Comparison of ENCODE assay signal across 1 cellular context in the genomic region with DNA sequence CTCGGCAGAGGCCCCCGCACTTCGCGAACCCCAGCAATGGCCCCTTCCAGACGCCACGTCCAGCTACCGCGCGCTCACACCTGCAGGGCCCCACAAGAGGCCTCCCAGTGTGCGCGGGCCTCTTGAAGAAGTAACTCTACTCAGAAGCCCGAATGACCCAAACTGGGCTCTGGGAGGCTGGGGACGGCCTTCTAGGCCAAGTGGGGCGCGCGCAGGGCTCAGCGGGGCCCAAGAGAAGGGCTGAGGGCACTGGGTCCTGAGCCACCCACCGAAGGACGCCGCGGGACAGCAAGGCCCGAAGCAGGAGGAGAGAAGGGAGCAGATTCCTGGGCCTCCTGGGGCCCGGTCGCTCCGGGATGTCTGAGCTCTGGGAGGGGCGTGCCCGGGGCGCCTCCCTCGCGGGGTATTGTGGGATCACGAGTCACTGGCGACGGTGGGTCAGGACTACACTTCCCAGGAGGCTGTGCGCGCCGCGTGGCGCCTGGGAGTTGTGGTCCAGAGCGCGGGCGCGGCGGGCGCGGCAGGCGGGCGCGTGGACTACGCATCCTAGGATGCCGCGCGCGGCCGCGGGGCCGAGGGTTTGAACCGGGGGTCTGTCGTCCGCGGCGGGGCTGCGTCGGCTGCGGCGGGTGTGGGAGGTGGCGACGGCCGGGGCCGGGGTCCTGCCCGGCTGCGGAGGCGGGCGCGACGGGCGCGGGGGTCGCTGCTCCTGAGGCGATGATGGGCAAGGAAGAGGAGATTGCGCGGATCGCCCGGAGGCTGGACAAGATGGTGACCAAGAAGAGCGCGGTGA.
TF ChIP-seq lines count a peak whose summit lies in the region.

A gene (plus strand): TSS at position 603 of the 793 bp plus-strand sequence. CDS start 115 bp downstream, at position 718.

TF ChIP-seq in K562, 482 proteins besides CTCF, POLR2A, EP300 and RAD21 (continued from another document and continues in another):
- TF ChIP-seq, protein P1, sequence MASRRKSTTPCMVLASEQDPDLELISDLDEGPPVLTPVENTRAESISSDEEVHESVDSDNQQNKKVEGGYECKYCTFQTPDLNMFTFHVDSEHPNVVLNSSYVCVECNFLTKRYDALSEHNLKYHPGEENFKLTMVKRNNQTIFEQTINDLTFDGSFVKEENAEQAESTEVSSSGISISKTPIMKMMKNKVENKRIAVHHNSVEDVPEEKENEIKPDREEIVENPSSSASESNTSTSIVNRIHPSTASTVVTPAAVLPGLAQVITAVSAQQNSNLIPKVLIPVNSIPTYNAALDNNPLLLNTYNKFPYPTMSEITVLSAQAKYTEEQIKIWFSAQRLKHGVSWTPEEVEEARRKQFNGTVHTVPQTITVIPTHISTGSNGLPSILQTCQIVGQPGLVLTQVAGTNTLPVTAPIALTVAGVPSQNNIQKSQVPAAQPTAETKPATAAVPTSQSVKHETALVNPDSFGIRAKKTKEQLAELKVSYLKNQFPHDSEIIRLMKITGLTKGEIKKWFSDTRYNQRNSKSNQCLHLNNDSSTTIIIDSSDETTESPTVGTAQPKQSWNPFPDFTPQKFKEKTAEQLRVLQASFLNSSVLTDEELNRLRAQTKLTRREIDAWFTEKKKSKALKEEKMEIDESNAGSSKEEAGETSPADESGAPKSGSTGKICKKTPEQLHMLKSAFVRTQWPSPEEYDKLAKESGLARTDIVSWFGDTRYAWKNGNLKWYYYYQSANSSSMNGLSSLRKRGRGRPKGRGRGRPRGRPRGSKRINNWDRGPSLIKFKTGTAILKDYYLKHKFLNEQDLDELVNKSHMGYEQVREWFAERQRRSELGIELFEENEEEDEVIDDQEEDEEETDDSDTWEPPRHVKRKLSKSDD (conservative IDR thresholded peaks at IDR 0.05; ENCODE audit: low read length): peak; percentile 53; the same call in 1 of the 2 replicates
- TF ChIP-seq SRSF3 (IDR thresholded peaks at IDR 0.05; ENCODE audit: insufficient read depth, low read length) (no peak), NCOR1 (IDR thresholded peaks at IDR 0.05) (no peak), RHOXF2B (CRISPR knock-in tag; conservative IDR thresholded peaks at IDR 0.05) (no peak), NFRKB (IDR thresholded peaks at IDR 0.05; ENCODE audit: low read depth) (no peak), ADNP (tag; IDR thresholded peaks at IDR 0.05) (no peak), EP400 (IDR thresholded peaks at IDR 0.05) (no peak), ILF3 (IDR thresholded peaks at IDR 0.05; ENCODE audit: borderline replicate concordance) (no peak), ZNF785 (CRISPR knock-in tag; IDR thresholded peaks at IDR 0.05) (no peak), ZNF174 (CRISPR knock-in tag; IDR thresholded peaks at IDR 0.05) (no peak; the same call in 1 of the 2 replicates), ZNF717 (CRISPR knock-in tag; IDR thresholded peaks at IDR 0.05) (no peak), CHCHD3 (CRISPR knock-in tag; IDR thresholded peaks at IDR 0.05) (no peak), HLTF (IDR thresholded peaks at IDR 0.05) (0 out of 2 replicates have a peak, but pooled peaks have one; percentile 16), SP1 (CRISPR knock-in tag; IDR thresholded peaks at IDR 0.05) (peak; percentile 87), SAFB (IDR thresholded peaks at IDR 0.05; ENCODE audit: borderline replicate concordance, low read depth, low read length) (no peak), TAF15 (IDR thresholded peaks at IDR 0.05; ENCODE audit: low read depth, low read length) (no peak), PHF21A (IDR thresholded peaks at IDR 0.05; ENCODE audit: borderline replicate concordance, low read depth) (no peak), ZNF384 (IDR thresholded peaks at IDR 0.05; ENCODE audit: low read depth, low read length) (no peak), HDGF (IDR thresholded peaks at IDR 0.05) (no peak), TAF7 (tag; IDR thresholded peaks at IDR 0.05) (no peak), ZNF347 (CRISPR knock-in tag; IDR thresholded peaks at IDR 0.05; ENCODE audit: low read depth) (no peak), HMG20B (CRISPR knock-in tag; IDR thresholded peaks at IDR 0.05) (no peak), MCM2 (IDR thresholded peaks at IDR 0.05; ENCODE audit: low read depth) (no peak), ZNF707 (CRISPR knock-in tag; conservative IDR thresholded peaks at IDR 0.05) (no peak), ZNF134 (CRISPR knock-in tag; conservative IDR thresholded peaks at IDR 0.05) (peak; percentile 74; the same call in 1 of the 2 replicates), RFX7 (CRISPR knock-in tag; IDR thresholded peaks at IDR 0.05) (no peak), TAL1 (IDR thresholded peaks at IDR 0.05) (no peak), RBFOX2 (IDR thresholded peaks at IDR 0.05; ENCODE audit: low read depth, low read length) (peak; percentile 81), HDAC1 (IDR thresholded peaks at IDR 0.05) (no peak), SMARCA5 (IDR thresholded peaks at IDR 0.05) (no peak), SMARCC2 (IDR thresholded peaks at IDR 0.05; ENCODE audit: low read depth) (no peak), FOXA3 (CRISPR knock-in tag; conservative IDR thresholded peaks at IDR 0.05 in 1 of 2, IDR thresholded peaks at IDR 0.05 in 1 of 2) (0 out of 4 replicates have a peak, but pooled peaks of 1 of the 2 experiments have one; percentile 46), NFIC (IDR thresholded peaks at IDR 0.05) (0 out of 2 replicates have a peak, but pooled peaks have one; percentile 7)
- TF ChIP-seq, protein P2, sequence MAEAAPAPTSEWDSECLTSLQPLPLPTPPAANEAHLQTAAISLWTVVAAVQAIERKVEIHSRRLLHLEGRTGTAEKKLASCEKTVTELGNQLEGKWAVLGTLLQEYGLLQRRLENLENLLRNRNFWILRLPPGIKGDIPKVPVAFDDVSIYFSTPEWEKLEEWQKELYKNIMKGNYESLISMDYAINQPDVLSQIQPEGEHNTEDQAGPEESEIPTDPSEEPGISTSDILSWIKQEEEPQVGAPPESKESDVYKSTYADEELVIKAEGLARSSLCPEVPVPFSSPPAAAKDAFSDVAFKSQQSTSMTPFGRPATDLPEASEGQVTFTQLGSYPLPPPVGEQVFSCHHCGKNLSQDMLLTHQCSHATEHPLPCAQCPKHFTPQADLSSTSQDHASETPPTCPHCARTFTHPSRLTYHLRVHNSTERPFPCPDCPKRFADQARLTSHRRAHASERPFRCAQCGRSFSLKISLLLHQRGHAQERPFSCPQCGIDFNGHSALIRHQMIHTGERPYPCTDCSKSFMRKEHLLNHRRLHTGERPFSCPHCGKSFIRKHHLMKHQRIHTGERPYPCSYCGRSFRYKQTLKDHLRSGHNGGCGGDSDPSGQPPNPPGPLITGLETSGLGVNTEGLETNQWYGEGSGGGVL (CRISPR knock-in tag; IDR thresholded peaks at IDR 0.05): no peak
- TF ChIP-seq, protein P3, sequence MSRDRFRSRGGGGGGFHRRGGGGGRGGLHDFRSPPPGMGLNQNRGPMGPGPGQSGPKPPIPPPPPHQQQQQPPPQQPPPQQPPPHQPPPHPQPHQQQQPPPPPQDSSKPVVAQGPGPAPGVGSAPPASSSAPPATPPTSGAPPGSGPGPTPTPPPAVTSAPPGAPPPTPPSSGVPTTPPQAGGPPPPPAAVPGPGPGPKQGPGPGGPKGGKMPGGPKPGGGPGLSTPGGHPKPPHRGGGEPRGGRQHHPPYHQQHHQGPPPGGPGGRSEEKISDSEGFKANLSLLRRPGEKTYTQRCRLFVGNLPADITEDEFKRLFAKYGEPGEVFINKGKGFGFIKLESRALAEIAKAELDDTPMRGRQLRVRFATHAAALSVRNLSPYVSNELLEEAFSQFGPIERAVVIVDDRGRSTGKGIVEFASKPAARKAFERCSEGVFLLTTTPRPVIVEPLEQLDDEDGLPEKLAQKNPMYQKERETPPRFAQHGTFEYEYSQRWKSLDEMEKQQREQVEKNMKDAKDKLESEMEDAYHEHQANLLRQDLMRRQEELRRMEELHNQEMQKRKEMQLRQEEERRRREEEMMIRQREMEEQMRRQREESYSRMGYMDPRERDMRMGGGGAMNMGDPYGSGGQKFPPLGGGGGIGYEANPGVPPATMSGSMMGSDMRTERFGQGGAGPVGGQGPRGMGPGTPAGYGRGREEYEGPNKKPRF (IDR thresholded peaks at IDR 0.05; ENCODE audit: low read depth, low read length): no peak
- TF ChIP-seq, protein P4, sequence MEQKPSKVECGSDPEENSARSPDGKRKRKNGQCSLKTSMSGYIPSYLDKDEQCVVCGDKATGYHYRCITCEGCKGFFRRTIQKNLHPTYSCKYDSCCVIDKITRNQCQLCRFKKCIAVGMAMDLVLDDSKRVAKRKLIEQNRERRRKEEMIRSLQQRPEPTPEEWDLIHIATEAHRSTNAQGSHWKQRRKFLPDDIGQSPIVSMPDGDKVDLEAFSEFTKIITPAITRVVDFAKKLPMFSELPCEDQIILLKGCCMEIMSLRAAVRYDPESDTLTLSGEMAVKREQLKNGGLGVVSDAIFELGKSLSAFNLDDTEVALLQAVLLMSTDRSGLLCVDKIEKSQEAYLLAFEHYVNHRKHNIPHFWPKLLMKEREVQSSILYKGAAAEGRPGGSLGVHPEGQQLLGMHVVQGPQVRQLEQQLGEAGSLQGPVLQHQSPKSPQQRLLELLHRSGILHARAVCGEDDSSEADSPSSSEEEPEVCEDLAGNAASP (IDR thresholded peaks at IDR 0.05): no peak
- TF ChIP-seq, protein P5, sequence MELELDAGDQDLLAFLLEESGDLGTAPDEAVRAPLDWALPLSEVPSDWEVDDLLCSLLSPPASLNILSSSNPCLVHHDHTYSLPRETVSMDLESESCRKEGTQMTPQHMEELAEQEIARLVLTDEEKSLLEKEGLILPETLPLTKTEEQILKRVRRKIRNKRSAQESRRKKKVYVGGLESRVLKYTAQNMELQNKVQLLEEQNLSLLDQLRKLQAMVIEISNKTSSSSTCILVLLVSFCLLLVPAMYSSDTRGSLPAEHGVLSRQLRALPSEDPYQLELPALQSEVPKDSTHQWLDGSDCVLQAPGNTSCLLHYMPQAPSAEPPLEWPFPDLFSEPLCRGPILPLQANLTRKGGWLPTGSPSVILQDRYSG (tag; conservative IDR thresholded peaks at IDR 0.05; ENCODE audit: low read depth): no peak
- TF ChIP-seq, protein P6, sequence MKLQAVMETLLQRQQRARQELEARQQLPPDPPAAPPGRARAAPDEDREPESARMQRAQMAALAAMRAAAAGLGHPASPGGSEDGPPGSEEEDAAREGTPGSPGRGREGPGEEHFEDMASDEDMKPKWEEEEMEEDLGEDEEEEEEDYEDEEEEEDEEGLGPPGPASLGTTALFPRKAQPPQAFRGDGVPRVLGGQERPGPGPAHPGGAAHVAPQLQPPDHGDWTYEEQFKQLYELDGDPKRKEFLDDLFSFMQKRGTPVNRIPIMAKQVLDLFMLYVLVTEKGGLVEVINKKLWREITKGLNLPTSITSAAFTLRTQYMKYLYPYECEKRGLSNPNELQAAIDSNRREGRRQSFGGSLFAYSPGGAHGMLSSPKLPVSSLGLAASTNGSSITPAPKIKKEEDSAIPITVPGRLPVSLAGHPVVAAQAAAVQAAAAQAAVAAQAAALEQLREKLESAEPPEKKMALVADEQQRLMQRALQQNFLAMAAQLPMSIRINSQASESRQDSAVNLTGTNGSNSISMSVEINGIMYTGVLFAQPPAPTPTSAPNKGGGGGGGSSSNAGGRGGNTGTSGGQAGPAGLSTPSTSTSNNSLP (IDR thresholded peaks at IDR 0.05; ENCODE audit: borderline replicate concordance, low read depth, low read length): no peak
- TF ChIP-seq, protein P7, sequence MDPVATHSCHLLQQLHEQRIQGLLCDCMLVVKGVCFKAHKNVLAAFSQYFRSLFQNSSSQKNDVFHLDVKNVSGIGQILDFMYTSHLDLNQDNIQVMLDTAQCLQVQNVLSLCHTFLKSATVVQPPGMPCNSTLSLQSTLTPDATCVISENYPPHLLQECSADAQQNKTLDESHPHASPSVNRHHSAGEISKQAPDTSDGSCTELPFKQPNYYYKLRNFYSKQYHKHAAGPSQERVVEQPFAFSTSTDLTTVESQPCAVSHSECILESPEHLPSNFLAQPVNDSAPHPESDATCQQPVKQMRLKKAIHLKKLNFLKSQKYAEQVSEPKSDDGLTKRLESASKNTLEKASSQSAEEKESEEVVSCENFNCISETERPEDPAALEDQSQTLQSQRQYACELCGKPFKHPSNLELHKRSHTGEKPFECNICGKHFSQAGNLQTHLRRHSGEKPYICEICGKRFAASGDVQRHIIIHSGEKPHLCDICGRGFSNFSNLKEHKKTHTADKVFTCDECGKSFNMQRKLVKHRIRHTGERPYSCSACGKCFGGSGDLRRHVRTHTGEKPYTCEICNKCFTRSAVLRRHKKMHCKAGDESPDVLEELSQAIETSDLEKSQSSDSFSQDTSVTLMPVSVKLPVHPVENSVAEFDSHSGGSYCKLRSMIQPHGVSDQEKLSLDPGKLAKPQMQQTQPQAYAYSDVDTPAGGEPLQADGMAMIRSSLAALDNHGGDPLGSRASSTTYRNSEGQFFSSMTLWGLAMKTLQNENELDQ (CRISPR knock-in tag; IDR thresholded peaks at IDR 0.05; ENCODE audit: borderline replicate concordance): no peak
- TF ChIP-seq, protein P8, sequence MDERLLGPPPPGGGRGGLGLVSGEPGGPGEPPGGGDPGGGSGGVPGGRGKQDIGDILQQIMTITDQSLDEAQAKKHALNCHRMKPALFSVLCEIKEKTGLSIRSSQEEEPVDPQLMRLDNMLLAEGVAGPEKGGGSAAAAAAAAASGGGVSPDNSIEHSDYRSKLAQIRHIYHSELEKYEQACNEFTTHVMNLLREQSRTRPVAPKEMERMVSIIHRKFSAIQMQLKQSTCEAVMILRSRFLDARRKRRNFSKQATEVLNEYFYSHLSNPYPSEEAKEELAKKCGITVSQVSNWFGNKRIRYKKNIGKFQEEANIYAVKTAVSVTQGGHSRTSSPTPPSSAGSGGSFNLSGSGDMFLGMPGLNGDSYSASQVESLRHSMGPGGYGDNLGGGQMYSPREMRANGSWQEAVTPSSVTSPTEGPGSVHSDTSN (CRISPR knock-in tag; IDR thresholded peaks at IDR 0.05; ENCODE audit: low read depth): no peak
- TF ChIP-seq, protein P8 (tag; conservative IDR thresholded peaks at IDR 0.05; ENCODE audit: low read depth): no peak
- TF ChIP-seq, protein P9, sequence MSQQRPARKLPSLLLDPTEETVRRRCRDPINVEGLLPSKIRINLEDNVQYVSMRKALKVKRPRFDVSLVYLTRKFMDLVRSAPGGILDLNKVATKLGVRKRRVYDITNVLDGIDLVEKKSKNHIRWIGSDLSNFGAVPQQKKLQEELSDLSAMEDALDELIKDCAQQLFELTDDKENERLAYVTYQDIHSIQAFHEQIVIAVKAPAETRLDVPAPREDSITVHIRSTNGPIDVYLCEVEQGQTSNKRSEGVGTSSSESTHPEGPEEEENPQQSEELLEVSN (IDR thresholded peaks at IDR 0.05; ENCODE audit: borderline replicate concordance in 1 of 2, extremely low read depth in 1 of 2, insufficient read depth in 1 of 2, insufficient read length in 1 of 2, low read depth in 1 of 2, low read length in 1 of 2, poor library complexity in 1 of 2, severe bottlenecking in 1 of 2): peak in 1 of 2 experiments; percentile 59
